In the genomic region with DNA sequence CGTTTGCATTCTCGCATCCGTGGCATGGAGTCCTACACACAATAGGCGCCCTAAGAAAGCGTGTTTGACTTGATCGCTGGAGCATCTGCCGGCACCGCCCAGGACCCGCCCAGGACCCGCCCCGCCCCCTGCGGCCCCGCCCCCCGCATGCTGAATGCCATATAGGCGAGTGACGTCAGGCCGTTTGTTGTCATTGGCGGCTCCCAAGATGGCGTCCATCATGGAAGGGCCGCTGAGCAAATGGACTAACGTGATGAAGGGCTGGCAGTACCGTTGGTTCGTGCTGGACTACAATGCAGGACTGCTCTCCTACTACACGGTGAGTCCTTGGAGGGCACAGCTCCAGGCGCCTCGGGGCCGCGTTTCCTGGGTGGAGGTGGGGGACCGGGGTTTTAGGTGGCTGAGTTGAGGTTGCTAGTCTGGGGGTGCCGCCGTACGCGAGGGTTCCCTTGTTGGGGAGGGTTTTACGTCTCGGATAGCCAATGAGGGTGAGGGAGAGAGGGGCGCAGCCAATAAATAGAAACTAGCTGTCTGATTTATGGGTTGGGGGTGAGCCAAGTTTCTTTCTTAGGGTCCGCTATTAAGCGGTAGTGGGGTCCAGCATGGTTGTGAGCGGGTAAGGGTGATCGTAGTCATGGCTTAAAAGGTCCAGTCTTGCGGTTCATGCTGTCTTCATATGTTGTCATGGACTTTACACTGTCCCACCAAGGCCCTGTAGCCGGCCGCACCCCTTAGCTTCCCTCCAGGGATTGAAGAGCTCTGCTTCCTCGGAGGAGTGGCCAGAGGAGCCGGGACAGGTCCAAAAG, we compare ENCODE assay signal across 1 cellular context.
TF ChIP-seq lines count a peak whose summit lies in the region.

A gene with protein sequence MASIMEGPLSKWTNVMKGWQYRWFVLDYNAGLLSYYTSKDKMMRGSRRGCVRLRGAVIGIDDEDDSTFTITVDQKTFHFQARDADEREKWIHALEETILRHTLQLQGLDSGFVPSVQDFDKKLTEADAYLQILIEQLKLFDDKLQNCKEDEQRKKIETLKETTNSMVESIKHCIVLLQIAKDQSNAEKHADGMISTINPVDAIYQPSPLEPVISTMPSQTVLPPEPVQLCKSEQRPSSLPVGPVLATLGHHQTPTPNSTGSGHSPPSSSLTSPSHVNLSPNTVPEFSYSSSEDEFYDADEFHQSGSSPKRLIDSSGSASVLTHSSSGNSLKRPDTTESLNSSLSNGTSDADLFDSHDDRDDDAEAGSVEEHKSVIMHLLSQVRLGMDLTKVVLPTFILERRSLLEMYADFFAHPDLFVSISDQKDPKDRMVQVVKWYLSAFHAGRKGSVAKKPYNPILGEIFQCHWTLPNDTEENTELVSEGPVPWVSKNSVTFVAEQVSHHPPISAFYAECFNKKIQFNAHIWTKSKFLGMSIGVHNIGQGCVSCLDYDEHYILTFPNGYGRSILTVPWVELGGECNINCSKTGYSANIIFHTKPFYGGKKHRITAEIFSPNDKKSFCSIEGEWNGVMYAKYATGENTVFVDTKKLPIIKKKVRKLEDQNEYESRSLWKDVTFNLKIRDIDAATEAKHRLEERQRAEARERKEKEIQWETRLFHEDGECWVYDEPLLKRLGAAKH (plus strand): TSS at position 190 of the 806 bp plus-strand sequence. CDS start 19 bp downstream, at position 209.

TF ChIP-seq in K562, 482 proteins besides CTCF, POLR2A, EP300 and RAD21 (continued from another document and continues in another):
- TF ChIP-seq, protein P1, sequence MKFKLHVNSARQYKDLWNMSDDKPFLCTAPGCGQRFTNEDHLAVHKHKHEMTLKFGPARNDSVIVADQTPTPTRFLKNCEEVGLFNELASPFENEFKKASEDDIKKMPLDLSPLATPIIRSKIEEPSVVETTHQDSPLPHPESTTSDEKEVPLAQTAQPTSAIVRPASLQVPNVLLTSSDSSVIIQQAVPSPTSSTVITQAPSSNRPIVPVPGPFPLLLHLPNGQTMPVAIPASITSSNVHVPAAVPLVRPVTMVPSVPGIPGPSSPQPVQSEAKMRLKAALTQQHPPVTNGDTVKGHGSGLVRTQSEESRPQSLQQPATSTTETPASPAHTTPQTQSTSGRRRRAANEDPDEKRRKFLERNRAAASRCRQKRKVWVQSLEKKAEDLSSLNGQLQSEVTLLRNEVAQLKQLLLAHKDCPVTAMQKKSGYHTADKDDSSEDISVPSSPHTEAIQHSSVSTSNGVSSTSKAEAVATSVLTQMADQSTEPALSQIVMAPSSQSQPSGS (CRISPR knock-in tag; IDR thresholded peaks at IDR 0.05) = peak; percentile 83
- TF ChIP-seq ASH1L (IDR thresholded peaks at IDR 0.05; ENCODE audit: borderline replicate concordance, low read depth, partially characterized antibody) = peak; percentile 88
- TF ChIP-seq MED1 (CRISPR knock-in tag; IDR thresholded peaks at IDR 0.05; ENCODE audit: borderline replicate concordance) = no peak
- peak; percentile 95 for TF ChIP-seq TBP (optimal IDR thresholded peaks at IDR 0.05; ENCODE audit: low read depth, low read length)
- TF ChIP-seq, protein P2, sequence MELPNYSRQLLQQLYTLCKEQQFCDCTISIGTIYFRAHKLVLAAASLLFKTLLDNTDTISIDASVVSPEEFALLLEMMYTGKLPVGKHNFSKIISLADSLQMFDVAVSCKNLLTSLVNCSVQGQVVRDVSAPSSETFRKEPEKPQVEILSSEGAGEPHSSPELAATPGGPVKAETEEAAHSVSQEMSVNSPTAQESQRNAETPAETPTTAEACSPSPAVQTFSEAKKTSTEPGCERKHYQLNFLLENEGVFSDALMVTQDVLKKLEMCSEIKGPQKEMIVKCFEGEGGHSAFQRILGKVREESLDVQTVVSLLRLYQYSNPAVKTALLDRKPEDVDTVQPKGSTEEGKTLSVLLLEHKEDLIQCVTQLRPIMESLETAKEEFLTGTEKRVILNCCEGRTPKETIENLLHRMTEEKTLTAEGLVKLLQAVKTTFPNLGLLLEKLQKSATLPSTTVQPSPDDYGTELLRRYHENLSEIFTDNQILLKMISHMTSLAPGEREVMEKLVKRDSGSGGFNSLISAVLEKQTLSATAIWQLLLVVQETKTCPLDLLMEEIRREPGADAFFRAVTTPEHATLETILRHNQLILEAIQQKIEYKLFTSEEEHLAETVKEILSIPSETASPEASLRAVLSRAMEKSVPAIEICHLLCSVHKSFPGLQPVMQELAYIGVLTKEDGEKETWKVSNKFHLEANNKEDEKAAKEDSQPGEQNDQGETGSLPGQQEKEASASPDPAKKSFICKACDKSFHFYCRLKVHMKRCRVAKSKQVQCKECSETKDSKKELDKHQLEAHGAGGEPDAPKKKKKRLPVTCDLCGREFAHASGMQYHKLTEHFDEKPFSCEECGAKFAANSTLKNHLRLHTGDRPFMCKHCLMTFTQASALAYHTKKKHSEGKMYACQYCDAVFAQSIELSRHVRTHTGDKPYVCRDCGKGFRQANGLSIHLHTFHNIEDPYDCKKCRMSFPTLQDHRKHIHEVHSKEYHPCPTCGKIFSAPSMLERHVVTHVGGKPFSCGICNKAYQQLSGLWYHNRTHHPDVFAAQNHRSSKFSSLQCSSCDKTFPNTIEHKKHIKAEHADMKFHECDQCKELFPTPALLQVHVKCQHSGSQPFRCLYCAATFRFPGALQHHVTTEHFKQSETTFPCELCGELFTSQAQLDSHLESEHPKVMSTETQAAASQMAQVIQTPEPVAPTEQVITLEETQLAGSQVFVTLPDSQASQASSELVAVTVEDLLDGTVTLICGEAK (IDR thresholded peaks at IDR 0.05) = 0 out of 2 replicates have a peak, but pooled peaks have one; percentile 3
- TF ChIP-seq, protein P2 (CRISPR knock-in tag; IDR thresholded peaks at IDR 0.05) = no peak
- TF ChIP-seq CTBP1 (IDR thresholded peaks at IDR 0.05; ENCODE audit: borderline replicate concordance) = peak; percentile 64; the same call in 1 of the 2 replicates
- TF ChIP-seq, protein P3, sequence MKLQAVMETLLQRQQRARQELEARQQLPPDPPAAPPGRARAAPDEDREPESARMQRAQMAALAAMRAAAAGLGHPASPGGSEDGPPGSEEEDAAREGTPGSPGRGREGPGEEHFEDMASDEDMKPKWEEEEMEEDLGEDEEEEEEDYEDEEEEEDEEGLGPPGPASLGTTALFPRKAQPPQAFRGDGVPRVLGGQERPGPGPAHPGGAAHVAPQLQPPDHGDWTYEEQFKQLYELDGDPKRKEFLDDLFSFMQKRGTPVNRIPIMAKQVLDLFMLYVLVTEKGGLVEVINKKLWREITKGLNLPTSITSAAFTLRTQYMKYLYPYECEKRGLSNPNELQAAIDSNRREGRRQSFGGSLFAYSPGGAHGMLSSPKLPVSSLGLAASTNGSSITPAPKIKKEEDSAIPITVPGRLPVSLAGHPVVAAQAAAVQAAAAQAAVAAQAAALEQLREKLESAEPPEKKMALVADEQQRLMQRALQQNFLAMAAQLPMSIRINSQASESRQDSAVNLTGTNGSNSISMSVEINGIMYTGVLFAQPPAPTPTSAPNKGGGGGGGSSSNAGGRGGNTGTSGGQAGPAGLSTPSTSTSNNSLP (IDR thresholded peaks at IDR 0.05; ENCODE audit: borderline replicate concordance, low read depth, low read length) = no peak
- TF ChIP-seq BCL6 (CRISPR knock-in tag; IDR thresholded peaks at IDR 0.05) = no peak
- TF ChIP-seq SRF (CRISPR knock-in tag; IDR thresholded peaks at IDR 0.05) = no peak
- TF ChIP-seq, protein P4, sequence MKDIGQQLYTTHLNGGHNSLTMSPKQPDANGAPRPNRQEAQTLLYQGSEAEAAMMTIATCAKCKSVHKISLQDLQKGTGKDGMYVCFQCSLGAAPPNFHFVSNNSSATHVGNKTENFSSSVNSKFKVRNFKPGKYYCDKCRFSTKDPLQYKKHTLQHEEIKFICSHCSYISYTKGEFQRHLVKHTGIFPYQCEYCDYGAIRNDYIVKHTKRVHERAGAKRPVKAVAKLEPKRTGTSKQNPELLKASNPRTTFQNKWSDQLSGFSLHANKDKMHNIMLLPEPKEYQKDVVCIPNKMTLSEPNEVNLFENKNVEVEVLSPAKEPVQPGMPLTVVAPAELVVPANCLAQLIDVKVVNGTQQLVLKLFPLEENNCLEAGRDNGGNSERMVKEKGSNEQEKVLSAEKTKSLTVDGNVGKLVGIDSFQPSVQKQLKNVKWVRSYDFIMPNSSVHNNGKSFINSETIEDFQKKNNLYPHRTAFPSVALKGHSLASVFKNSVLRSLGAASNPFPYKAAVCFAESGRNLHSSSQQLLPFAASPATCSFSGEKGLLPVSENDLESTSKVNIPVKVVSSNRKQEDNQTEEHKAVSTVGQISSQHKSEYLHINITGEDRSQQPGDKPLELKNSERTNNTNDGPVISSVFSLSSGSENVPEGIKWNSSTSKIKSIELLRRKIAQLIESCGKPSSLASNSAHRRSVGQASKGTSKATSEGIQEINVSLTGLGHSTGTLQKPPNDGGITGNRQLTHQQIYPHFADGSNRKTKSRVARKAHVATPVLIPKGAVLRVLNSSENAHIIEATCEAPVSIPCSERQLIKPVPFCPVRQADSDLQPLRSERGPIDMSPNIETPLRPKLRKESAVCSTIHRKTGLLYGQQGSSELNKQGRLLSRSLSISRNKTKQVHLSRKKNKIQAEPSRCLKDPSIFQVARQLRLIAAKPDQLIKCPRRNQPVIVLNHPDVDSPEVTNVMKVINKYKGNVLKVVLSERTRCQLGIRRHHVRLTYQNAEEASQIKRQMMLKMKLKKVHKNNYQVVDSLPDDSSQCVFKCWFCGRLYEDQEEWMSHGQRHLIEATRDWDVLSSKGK (CRISPR knock-in tag; IDR thresholded peaks at IDR 0.05) = no peak
- TF ChIP-seq TGIF2 (CRISPR knock-in tag; IDR thresholded peaks at IDR 0.05) = no peak
- no peak for TF ChIP-seq ZNF347 (CRISPR knock-in tag; IDR thresholded peaks at IDR 0.05; ENCODE audit: low read depth)
- no peak for TF ChIP-seq STAT5A (IDR thresholded peaks at IDR 0.05; ENCODE audit: borderline replicate concordance, low read length)
- TF ChIP-seq, protein P5, sequence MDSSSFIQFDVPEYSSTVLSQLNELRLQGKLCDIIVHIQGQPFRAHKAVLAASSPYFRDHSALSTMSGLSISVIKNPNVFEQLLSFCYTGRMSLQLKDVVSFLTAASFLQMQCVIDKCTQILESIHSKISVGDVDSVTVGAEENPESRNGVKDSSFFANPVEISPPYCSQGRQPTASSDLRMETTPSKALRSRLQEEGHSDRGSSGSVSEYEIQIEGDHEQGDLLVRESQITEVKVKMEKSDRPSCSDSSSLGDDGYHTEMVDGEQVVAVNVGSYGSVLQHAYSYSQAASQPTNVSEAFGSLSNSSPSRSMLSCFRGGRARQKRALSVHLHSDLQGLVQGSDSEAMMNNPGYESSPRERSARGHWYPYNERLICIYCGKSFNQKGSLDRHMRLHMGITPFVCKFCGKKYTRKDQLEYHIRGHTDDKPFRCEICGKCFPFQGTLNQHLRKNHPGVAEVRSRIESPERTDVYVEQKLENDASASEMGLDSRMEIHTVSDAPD (CRISPR knock-in tag; IDR thresholded peaks at IDR 0.05) = no peak
- TF ChIP-seq E2F3 (CRISPR knock-in tag; IDR thresholded peaks at IDR 0.05) = no peak
- peak; percentile 95 for TF ChIP-seq ATF7 (IDR thresholded peaks at IDR 0.05)
- peak; percentile 74 for TF ChIP-seq CXXC5 (CRISPR knock-in tag; IDR thresholded peaks at IDR 0.05)
- no peak for TF ChIP-seq ZNF212 (CRISPR knock-in tag; IDR thresholded peaks at IDR 0.05)
- no peak for TF ChIP-seq CBFA2T3 (IDR thresholded peaks at IDR 0.05)
- no peak for TF ChIP-seq ZFPM2 (CRISPR knock-in tag; IDR thresholded peaks at IDR 0.05)
- no peak for TF ChIP-seq HDGF (IDR thresholded peaks at IDR 0.05)
- TF ChIP-seq IRF2 (CRISPR knock-in tag; IDR thresholded peaks at IDR 0.05) = no peak
- TF ChIP-seq ZNF263 (CRISPR knock-in tag; IDR thresholded peaks at IDR 0.05; ENCODE audit: borderline replicate concordance) = no peak
- TF ChIP-seq, protein P6, sequence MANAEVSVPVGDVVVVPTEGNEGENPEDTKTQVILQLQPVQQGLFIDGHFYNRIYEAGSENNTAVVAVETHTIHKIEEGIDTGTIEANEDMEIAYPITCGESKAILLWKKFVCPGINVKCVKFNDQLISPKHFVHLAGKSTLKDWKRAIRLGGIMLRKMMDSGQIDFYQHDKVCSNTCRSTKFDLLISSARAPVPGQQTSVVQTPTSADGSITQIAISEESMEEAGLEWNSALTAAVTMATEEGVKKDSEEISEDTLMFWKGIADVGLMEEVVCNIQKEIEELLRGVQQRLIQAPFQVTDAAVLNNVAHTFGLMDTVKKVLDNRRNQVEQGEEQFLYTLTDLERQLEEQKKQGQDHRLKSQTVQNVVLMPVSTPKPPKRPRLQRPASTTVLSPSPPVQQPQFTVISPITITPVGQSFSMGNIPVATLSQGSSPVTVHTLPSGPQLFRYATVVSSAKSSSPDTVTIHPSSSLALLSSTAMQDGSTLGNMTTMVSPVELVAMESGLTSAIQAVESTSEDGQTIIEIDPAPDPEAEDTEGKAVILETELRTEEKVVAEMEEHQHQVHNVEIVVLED (CRISPR knock-in tag; IDR thresholded peaks at IDR 0.05) = peak; percentile 57
- no peak for TF ChIP-seq MCM7 (IDR thresholded peaks at IDR 0.05)
- no peak for TF ChIP-seq ZNF707 (CRISPR knock-in tag; conservative IDR thresholded peaks at IDR 0.05)
